8 cellular contexts compared by ENCODE assay signal in the genomic region with DNA sequence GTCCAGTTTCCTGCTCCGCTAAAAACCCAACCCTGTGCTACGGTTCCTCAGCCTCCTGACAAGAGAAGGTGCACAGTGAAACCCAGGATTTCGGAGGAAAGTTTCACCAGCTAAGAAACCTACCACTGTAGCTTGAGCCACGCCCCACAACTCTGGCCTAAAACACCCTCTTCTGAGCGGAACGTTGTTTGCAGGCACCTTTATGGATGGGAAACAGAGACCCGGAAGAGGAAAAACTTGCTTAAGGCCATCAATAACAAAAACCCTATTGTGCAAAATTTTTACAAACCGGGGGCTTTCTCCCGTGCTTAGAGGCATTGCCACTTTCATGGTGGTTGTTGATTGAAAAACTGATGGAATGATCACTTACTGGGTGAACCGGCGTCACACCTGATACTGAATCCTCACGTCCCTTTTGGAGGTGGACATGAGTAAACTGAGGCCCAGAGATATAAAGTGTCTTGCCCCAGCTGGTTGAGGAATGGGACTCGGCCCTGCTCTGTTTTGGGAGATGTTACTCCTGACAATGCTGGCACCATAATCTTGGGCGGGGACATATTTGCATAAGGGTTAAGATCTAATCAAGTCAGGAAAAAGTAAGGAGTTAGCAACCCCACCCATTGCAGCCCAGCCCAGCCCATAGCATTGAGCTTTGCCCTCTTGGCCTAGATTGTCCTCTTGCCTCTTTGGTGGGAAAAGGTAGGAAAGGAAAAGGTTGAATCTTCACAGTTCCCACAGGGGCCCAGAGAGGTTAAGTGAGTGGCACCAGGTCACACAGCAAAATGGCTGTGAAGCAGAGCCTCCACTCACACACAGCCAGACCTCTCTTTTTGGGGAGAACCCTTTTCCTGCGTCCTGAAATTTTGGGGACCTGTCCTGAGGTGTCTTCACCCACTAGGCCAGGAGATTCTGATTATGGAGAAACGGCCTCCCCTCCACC. TPM values are rescaled to one million over a fixed set of nuclear protein-coding genes. Genes with fewer than 3 reads are reported as not detected.
A peak's percentile ranks its signal among the peaks of the same experiment; 100 is the strongest.
DNase-seq lines count a peak whose midpoint lies in the region; ATAC-seq and TF ChIP-seq lines count a peak whose summit lies in the region.

No MANE protein-coding gene starts in this region.

- H3K27ac ChIP-seq in brain microvascular endothelial cell (no peak overlapping the region), liver (ENCODE audit: low read depth in 1 of 2, low read length in 2 of 2) (no peak overlapping the region), tibial nerve (peak overlapping the region in 2 of 4 donors; percentile 2 to 63)

- no peak for TF ChIP-seq POLR2A in tibial nerve (IDR thresholded peaks at IDR 0.05)

- ATAC-seq in GM18909 (IDR thresholded peaks at IDR 0.05; ENCODE audit: poor library complexity, unreplicated experiment) = no peak

- peak overlapping the region; percentile 57 for H3K4me3 ChIP-seq in brain microvascular endothelial cell (ENCODE audit: low read depth, low read length)
- peak overlapping the region in 2 of 3 donors; percentile 50 to 61 for H3K4me3 ChIP-seq in liver (ENCODE audit: low read depth in 1 of 3, low read length in 3 of 3)
- H3K4me3 ChIP-seq in tibial nerve = peak overlapping the region; percentile 34 to 65 (median 52)

- H3K9me3 ChIP-seq in liver (ENCODE audit: control insufficient read depth in 4 of 4, low read length in 3 of 4) = no peaks in the 10 kb centered on the region
- no peaks in the 10 kb centered on the region for H3K9me3 ChIP-seq in tibial nerve

- 46% methylated on average over 16 of the region's 16 CpGs for WGBS in liver
- 35 to 38% methylated on average over 16 of the region's 16 CpGs for WGBS in tibial nerve, 2 donors

- TF ChIP-seq CTCF in brain microvascular endothelial cell (IDR thresholded peaks at IDR 0.05; ENCODE audit: low read depth, low read length, missing control alignments) (no peak), liver (IDR thresholded peaks at IDR 0.05; ENCODE audit: low read depth, low read length, missing input control) (no peak), tibial nerve (IDR thresholded peaks at IDR 0.05) (no peak)

- TF ChIP-seq RAD21 in liver (IDR thresholded peaks at IDR 0.05) = no peak

- H3K9ac ChIP-seq in liver (ENCODE audit: low read depth in 1 of 2, low read length in 2 of 2) = peak overlapping the region; percentile 31 to 60

- TF ChIP-seq EP300 in tibial nerve (IDR thresholded peaks at IDR 0.05) = no peak

- peaks cover 3 to 12% (median 9%) of the 10 kb centered on the region in 4 donors for H3K4me1 ChIP-seq in liver (ENCODE audit: control insufficient read depth in 4 of 4, insufficient read depth in 4 of 4, low read length in 3 of 4)
- peaks cover 0 to 16% (median 0%) of the 10 kb centered on the region in 4 donors for H3K4me1 ChIP-seq in tibial nerve

- no peaks in the 10 kb centered on the region for H3K36me3 ChIP-seq in brain microvascular endothelial cell (replicated peaks)
- H3K36me3 ChIP-seq in liver (ENCODE audit: control insufficient read depth in 4 of 4, insufficient read depth in 3 of 4, low read depth in 1 of 4, low read length in 3 of 4) = no peaks in the 10 kb centered on the region
- H3K36me3 ChIP-seq in tibial nerve = no peaks in the 10 kb centered on the region

- in situ Hi-C loops in brain microvascular endothelial cell (cut with HindIII; ENCODE audit: low pct_ligation_motif_present, low sequenced_read_pairs) (no loop called here), KBM-7 (cut with MboI; ENCODE audit: low pct_unique_long_range_greater_than_20kb, low sequenced_read_pairs) (no loop called here)

- no peaks in the 10 kb centered on the region for H3K27me3 ChIP-seq in brain microvascular endothelial cell (replicated peaks)
- no peaks in the 10 kb centered on the region for H3K27me3 ChIP-seq in liver (ENCODE audit: control insufficient read depth in 4 of 4, insufficient read depth in 4 of 4, low read length in 3 of 4)
- peaks cover 0 to 15% of the 10 kb centered on the region in 2 donors for H3K27me3 ChIP-seq in tibial nerve

- DNase-seq in COLO829 (ENCODE audit: low spot score) (peak; percentile 71), NCI-H2227 (lab: John Stamatoyannopoulos, UW; ENCODE audit: unreplicated experiment) (peak; percentile 6), brain microvascular endothelial cell (no peak), tibial nerve (ENCODE audit: low spot score in 2 of 2) (no peak), KBM-7 (no peak)
- DNase-seq in stimulated activated CD8-positive, alpha-beta memory T cell treated with anti-CD3 and anti-CD28 coated beads, Interleukin-4, amount 100 ng/mL, for 48 hours = no peak

TF ChIP-seq in liver, 16 proteins besides CTCF, POLR2A, EP300 and RAD21:
- no peak for TF ChIP-seq FOXA2 (IDR thresholded peaks at IDR 0.05)
- no peak for TF ChIP-seq EGR1 (IDR thresholded peaks at IDR 0.05; ENCODE audit: low read depth in 2 of 2)
- TF ChIP-seq ZBTB33 (IDR thresholded peaks at IDR 0.05) = no peak
- TF ChIP-seq HNF4A (conservative IDR thresholded peaks at IDR 0.05) = no peak
- TF ChIP-seq HNF4G (IDR thresholded peaks at IDR 0.05) = no peak
- no peak for TF ChIP-seq NR2F2 (IDR thresholded peaks at IDR 0.05)
- no peak for TF ChIP-seq GABPA (IDR thresholded peaks at IDR 0.05 in 1 of 2, conservative IDR thresholded peaks at IDR 0.05 in 1 of 2)
- TF ChIP-seq, protein P1, sequence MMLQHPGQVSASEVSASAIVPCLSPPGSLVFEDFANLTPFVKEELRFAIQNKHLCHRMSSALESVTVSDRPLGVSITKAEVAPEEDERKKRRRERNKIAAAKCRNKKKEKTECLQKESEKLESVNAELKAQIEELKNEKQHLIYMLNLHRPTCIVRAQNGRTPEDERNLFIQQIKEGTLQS (IDR thresholded peaks at IDR 0.05) = no peak

RNA-seq across cellular contexts. Expression of gene PTGS1, which starts 23.2 kb away (rescaled TPM):
- total RNA-seq in liver = 1 to 10 TPM in 1 of 2 donors, under 1 TPM in 1; 0.84 to 5.3 TPM
- 1 to 10 TPM in 1 of 2 donors, under 1 TPM in 1; 0.85 to 1.4 TPM for polyA plus RNA-seq in liver
- total RNA-seq in tibial nerve = 1 to 10 TPM; 2.2 to 7.3 (median 4.4) TPM

Comparison
In these comparisons a context has a peak if more than half of its experiments do, and no peak if none do; other contexts are left out.
1. DNase-seq: peak in COLO829 (single experiment) and NCI-H2227 (single experiment); none in brain microvascular endothelial cell (single experiment), tibial nerve (0 of 2), stimulated activated CD8-positive, alpha-beta memory T cell treated with anti-CD3 and anti-CD28 coated beads, Interleukin-4, amount 100 ng/mL, for 48 hours (single experiment) and KBM-7 (single experiment).
2. Peak in every context shown above with its lines, with median percentiles within 50 percentile points of each other: H3K4me3 ChIP-seq.